Comparison of ENCODE assay signal across 19 cellular contexts in the genomic region with DNA sequence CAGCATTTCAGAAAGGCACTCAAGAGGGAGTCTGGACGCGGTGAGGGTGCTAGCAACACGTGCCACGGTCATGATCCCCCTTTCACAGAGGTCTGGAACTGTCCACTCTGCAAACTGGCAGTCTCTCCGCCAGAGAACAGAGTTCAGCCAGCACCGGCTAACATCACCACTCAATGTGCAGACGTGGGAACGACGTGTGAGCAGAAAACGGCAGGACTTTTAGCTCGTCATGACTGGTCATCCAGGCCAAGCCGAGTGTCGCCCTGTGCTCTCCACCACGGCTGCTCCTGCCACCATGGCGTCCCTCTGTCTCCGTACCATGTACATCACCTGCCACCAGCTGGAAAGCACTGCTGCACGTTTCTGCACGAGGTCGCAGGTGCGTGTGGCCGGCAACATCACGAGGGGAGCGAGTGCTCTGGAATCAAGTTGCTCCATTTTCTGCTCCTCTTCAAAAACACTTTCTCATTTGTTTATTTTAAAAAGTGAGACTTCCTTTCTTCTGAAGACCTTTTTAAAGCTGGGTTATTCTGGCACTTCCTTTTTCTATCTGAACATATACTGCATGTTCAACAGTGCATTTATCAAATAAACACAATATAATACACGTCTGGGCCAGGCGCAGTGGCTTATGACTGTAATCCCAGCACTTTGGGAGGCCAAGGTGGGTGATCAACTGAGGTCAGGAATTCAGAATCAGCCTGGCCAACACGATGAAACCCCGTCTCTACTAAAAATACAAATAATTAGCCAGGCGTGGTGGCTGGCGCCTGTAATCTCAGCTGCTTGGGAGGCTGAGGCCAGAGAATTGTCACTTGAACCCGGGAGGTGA. TPM values are rescaled to one million over a fixed set of nuclear protein-coding genes. Genes with fewer than 3 reads are reported as not detected.
DNase-seq lines count a peak whose midpoint lies in the region; ATAC-seq, FAIRE-seq and TF ChIP-seq lines count a peak whose summit lies in the region.
"Had no signal": no experiment of that assay in that cellular context is flagged by ENCODE, and none has a peak within 500 bp of the region (broad histone marks: within the 10 kb centered on the region; RNA-seq: fewer than 3 reads in every experiment).

No MANE protein-coding gene starts in this region.

- no peaks in the 10 kb centered on the region for H3K9me3 Mint-ChIP-seq in activated CD8-positive, alpha-beta memory T cell treated with anti-CD3 and anti-CD28 coated beads, Interleukin-2, amount 10 ng/mL, durations not matched to agents 7 days and 5 days (ENCODE audit: low read depth)
- H3K9me3 Mint-ChIP-seq in stimulated activated memory B cell treated with anti-CD40 and anti-IgM and Interleukin-4, amounts not matched to agents 10 μg/mL and 1 μg/mL and 100 μg/mL, for 72 hours: no peaks in the 10 kb centered on the region
- H3K9me3 Mint-ChIP-seq: activated CD4-positive, alpha-beta memory T cell treated with anti-CD3 and anti-CD28 coated beads for 36 hours had no signal

- intact Hi-C loops in endothelial cell of umbilical vein (cut with micrococcal nuclease): loop anchor here (2.0 kb wide), 1 partner anchor 27 kb away; the partner anchor contains the start of gene SLC15A4

- H3K9ac ChIP-seq in OCI-LY1 (ENCODE audit: low read length) (no peak overlapping the region; the same call in 1 of the 2 replicates), endothelial cell of umbilical vein (replicated peaks; ENCODE audit: extremely low read depth, insufficient read depth, low read length) (no peak overlapping the region)

- H3K9me2 ChIP-seq in OCI-LY1 (ENCODE audit: low read depth, low read length): no peaks in the 10 kb centered on the region

- no peak overlapping the region for H3K4me3 Mint-ChIP-seq in activated CD8-positive, alpha-beta memory T cell treated with anti-CD3 and anti-CD28 coated beads, Interleukin-2, amount 10 ng/mL, durations not matched to agents 7 days and 5 days
- peak overlapping the region; percentile 51 for H3K4me3 Mint-ChIP-seq in stimulated activated memory B cell treated with anti-CD40 and anti-IgM and Interleukin-4, amounts not matched to agents 10 μg/mL and 1 μg/mL and 100 μg/mL, for 72 hours
- H3K4me3 Mint-ChIP-seq: activated CD4-positive, alpha-beta memory T cell treated with anti-CD3 and anti-CD28 coated beads for 36 hours had no signal

- dilution Hi-C loops in endothelial cell of umbilical vein (cut with MboI; ENCODE audit: extremely low pct_ligation_motif_present, low sequenced_read_pairs): no loop called here

- H3K27ac Mint-ChIP-seq in activated CD8-positive, alpha-beta memory T cell treated with anti-CD3 and anti-CD28 coated beads, Interleukin-2, amount 10 ng/mL, durations not matched to agents 7 days and 5 days: peak overlapping the region; percentile 70
- H3K27ac Mint-ChIP-seq in stimulated activated memory B cell treated with anti-CD40 and anti-IgM and Interleukin-4, amounts not matched to agents 10 μg/mL and 1 μg/mL and 100 μg/mL, for 72 hours: peak overlapping the region; percentile 98
- H3K27ac Mint-ChIP-seq: activated CD4-positive, alpha-beta memory T cell treated with anti-CD3 and anti-CD28 coated beads for 36 hours had no signal

- H3K36me3 Mint-ChIP-seq in activated CD8-positive, alpha-beta memory T cell treated with anti-CD3 and anti-CD28 coated beads, Interleukin-2, amount 10 ng/mL, durations not matched to agents 7 days and 5 days: peaks cover 51% of the 10 kb centered on the region
- H3K36me3 Mint-ChIP-seq in stimulated activated memory B cell treated with anti-CD40 and anti-IgM and Interleukin-4, amounts not matched to agents 10 μg/mL and 1 μg/mL and 100 μg/mL, for 72 hours: peaks cover 94% of the 10 kb centered on the region

- TF ChIP-seq POLR2A in endothelial cell of umbilical vein (IDR thresholded peaks at IDR 0.05; ENCODE audit: low read depth, low read length): no peak

- H3K4me1 ChIP-seq in OCI-LY1 (ENCODE audit: insufficient read depth, low read length, severe bottlenecking) (peaks cover 57% of the 10 kb centered on the region), endothelial cell of umbilical vein (ENCODE audit: control insufficient read depth, extremely low read depth, insufficient read depth, low read length) (peaks cover 47% of the 10 kb centered on the region)

- POLR2A ChIA-PET in endothelial cell of umbilical vein (lab: Charles Lee): no interaction called here

- H3K27ac ChIP-seq in OCI-LY1 (ENCODE audit: low read depth, low read length, poor library complexity, severe bottlenecking) (peak overlapping the region; percentile 92), endothelial cell of umbilical vein (ENCODE audit: insufficient read depth, low read depth, low read length) (no peak overlapping the region)

- no TSS peak for BruUV-seq in endothelial cell of umbilical vein (replicated peaks; lab: Mats Ljungman, UMichigan)

- no peaks in the 10 kb centered on the region for H3K27me3 Mint-ChIP-seq in activated CD8-positive, alpha-beta memory T cell treated with anti-CD3 and anti-CD28 coated beads, Interleukin-2, amount 10 ng/mL, durations not matched to agents 7 days and 5 days
- H3K27me3 Mint-ChIP-seq in stimulated activated memory B cell treated with anti-CD40 and anti-IgM and Interleukin-4, amounts not matched to agents 10 μg/mL and 1 μg/mL and 100 μg/mL, for 72 hours: no peaks in the 10 kb centered on the region
- H3K27me3 Mint-ChIP-seq: activated CD4-positive, alpha-beta memory T cell treated with anti-CD3 and anti-CD28 coated beads for 36 hours had no signal

- no peaks in the 10 kb centered on the region; the same call in 1 of the 2 replicates for H3F3A ChIP-seq in OCI-LY1 (ENCODE audit: insufficient read depth, low read length)

- no peak for ATAC-seq in activated CD8-positive, alpha-beta memory T cell treated with anti-CD3 and anti-CD28 coated beads, Interleukin-2, amount 10 ng/mL, durations not matched to agents 7 days and 5 days
- ATAC-seq in stimulated activated memory B cell treated with anti-CD40 and anti-IgM and Interleukin-4, amounts not matched to agents 10 μg/mL and 1 μg/mL and 100 μg/mL, for 72 hours: peak; percentile 59
- no peak for ATAC-seq in HG03469 (IDR thresholded peaks at IDR 0.05; ENCODE audit: unreplicated experiment)

- TF ChIP-seq CTCF in OCI-LY1 (IDR thresholded peaks at IDR 0.05; ENCODE audit: low read length) (no peak), endothelial cell of umbilical vein (IDR thresholded peaks at IDR 0.05; ENCODE audit: extremely low read depth in 1 of 2, insufficient read depth in 1 of 2, low read depth in 1 of 2, low read length in 2 of 2) (no peak)

- H3K36me3 ChIP-seq in OCI-LY1 (ENCODE audit: insufficient read depth, low read length) (peaks cover 84% of the 10 kb centered on the region), endothelial cell of umbilical vein (ENCODE audit: control insufficient read depth in 2 of 2, extremely low read depth in 1 of 2, insufficient read depth in 2 of 2, low read length in 2 of 2) (peaks cover 8 to 16% of the 10 kb centered on the region in 2 experiments)

- H3K4me3 ChIP-seq in OCI-LY1 (ENCODE audit: low read depth, low read length, poor library complexity, severe bottlenecking) (no peak overlapping the region), endothelial cell of umbilical vein (replicated peaks in 1 of 3; ENCODE audit: insufficient read depth in 1 of 3, low read depth in 1 of 3, low read length in 3 of 3) (no peak overlapping the region)

- H3K79me2 ChIP-seq in OCI-LY1 (ENCODE audit: insufficient read depth, low read length): no peaks in the 10 kb centered on the region
- H3K79me2 ChIP-seq in endothelial cell of umbilical vein (ENCODE audit: control insufficient read depth, insufficient read depth, low read length): peaks cover 3% of the 10 kb centered on the region

- CTCF ChIA-PET in activated CD8-positive, alpha-beta memory T cell treated with anti-CD3 and anti-CD28 coated beads, Interleukin-2, amount 10 ng/mL, durations not matched to agents 7 days and 5 days (lab: Charles Lee): interaction anchor here (1.0 to 1.3 kb wide), 2 partner anchors 9 to 14 kb away, joined by 3 read pairs; no protein-coding TSS in a partner anchor
- CTCF ChIA-PET in endothelial cell of umbilical vein (lab: Charles Lee): no interaction called here

- H3K27me3 ChIP-seq in OCI-LY1 (ENCODE audit: insufficient read depth, low read length) (no peaks in the 10 kb centered on the region), endothelial cell of umbilical vein (ENCODE audit: control insufficient read depth in 2 of 2, insufficient read depth in 2 of 2, low read length in 2 of 2) (no peaks in the 10 kb centered on the region)

- H2AFZ ChIP-seq in OCI-LY1 (ENCODE audit: low read length) (no peak overlapping the region), endothelial cell of umbilical vein (ENCODE audit: low read depth, low read length) (no peak overlapping the region)

- H4K20me1 ChIP-seq in OCI-LY1 (ENCODE audit: insufficient read depth, low read length) (no peaks in the 10 kb centered on the region), endothelial cell of umbilical vein (replicated peaks; ENCODE audit: control insufficient read depth, extremely low read depth, insufficient read depth, low read length) (no peaks in the 10 kb centered on the region)

- H3K4me2 ChIP-seq in OCI-LY1 (ENCODE audit: low read length) (peak overlapping the region; percentile 44; the same call in 1 of the 2 replicates), endothelial cell of umbilical vein (ENCODE audit: insufficient read depth, low read length) (no peak overlapping the region)

- H3K9me3 ChIP-seq in OCI-LY1 (ENCODE audit: low read length): no peaks in the 10 kb centered on the region
- H3K9me3 ChIP-seq in endothelial cell of umbilical vein (replicated peaks; ENCODE audit: control insufficient read depth, insufficient read depth, low read length): no peaks in the 10 kb centered on the region

- no peaks in the 10 kb centered on the region for H3K9me1 ChIP-seq in endothelial cell of umbilical vein (replicated peaks; ENCODE audit: control insufficient read depth, extremely low read depth, insufficient read depth, low read length)

- peaks cover 52% of the 10 kb centered on the region for H3K4me1 Mint-ChIP-seq in activated CD8-positive, alpha-beta memory T cell treated with anti-CD3 and anti-CD28 coated beads, Interleukin-2, amount 10 ng/mL, durations not matched to agents 7 days and 5 days
- peaks cover 93% of the 10 kb centered on the region for H3K4me1 Mint-ChIP-seq in stimulated activated memory B cell treated with anti-CD40 and anti-IgM and Interleukin-4, amounts not matched to agents 10 μg/mL and 1 μg/mL and 100 μg/mL, for 72 hours

- no peak for FAIRE-seq in endothelial cell of umbilical vein (lab: Jason Lieb, UNC)
- FAIRE-seq: astrocyte, H54 had no signal

- no peak for DNase-seq in activated CD8-positive, alpha-beta memory T cell treated with anti-CD3 and anti-CD28 coated beads, Interleukin-2, amount 10 ng/mL, durations not matched to agents 7 days and 5 days
- DNase-seq in activated CD8-positive, alpha-beta memory T cell treated with anti-CD3 and anti-CD28 coated beads, Interleukin-2, amount 50 U/mL, for 4 hours: no peak
- DNase-seq in endothelial cell of umbilical vein (ENCODE audit: low read depth, low spot score) (peak; percentile 24), midbrain (lab: John Stamatoyannopoulos, UW) (no peak), NCI-H2227 (lab: John Stamatoyannopoulos, UW; ENCODE audit: unreplicated experiment) (no peak)
- DNase-seq: activated CD4-positive, alpha-beta memory T cell treated with anti-CD3 and anti-CD28 coated beads for 36 hours; activated effector memory CD4-positive, alpha-beta T cell treated with Interleukin-2 at 50 U/mL for 16 hours; cortex of kidney; EL; erythroblast; NCI-H774; nucleus accumbens; Right ventricle myocardium superior; stimulated activated naive CD4-positive, alpha-beta T cell had no signal

RNA-seq across cellular contexts. Expression of gene SLC15A4, which starts 28.0 kb away (rescaled TPM):
- total RNA-seq in activated CD8-positive, alpha-beta memory T cell treated with anti-CD3 and anti-CD28 coated beads, Interleukin-2, amount 10 ng/mL, durations not matched to agents 7 days and 5 days: 10 to 100 TPM; 23.0 to 26.0 TPM
- total RNA-seq in endothelial cell of umbilical vein: 24.5 and 24.6 TPM in 2 replicates
- 19.6 and 20.9 TPM in 2 replicates for polyA plus RNA-seq in endothelial cell of umbilical vein
- polyA plus RNA-seq in endothelial cell of umbilical vein (2011; cell fraction: cytosol; rRNA removed): 11.8 and 13.1 TPM in 2 replicates
- polyA plus RNA-seq in endothelial cell of umbilical vein (2011; cell fraction: nucleus; rRNA removed): 33.3 and 33.9 TPM in 2 replicates
- 17.5 and 17.6 TPM in 2 replicates for polyA plus RNA-seq in endothelial cell of umbilical vein (2012)
- 50.0 and 54.9 TPM in 2 replicates for polyA minus RNA-seq in endothelial cell of umbilical vein
- polyA minus RNA-seq in endothelial cell of umbilical vein (2011; cell fraction: cytosol; rRNA and poly(A)+ RNA removed): 21.1 TPM
- polyA minus RNA-seq in endothelial cell of umbilical vein (2011; cell fraction: nucleus; rRNA and poly(A)+ RNA removed): 37.5 and 38.3 TPM in 2 replicates

RNA-seq across cellular contexts. Expression of gene GLT1D1, which starts 57.5 kb away (rescaled TPM):
- under 1 TPM; 0.12 to 0.70 TPM for total RNA-seq in activated CD8-positive, alpha-beta memory T cell treated with anti-CD3 and anti-CD28 coated beads, Interleukin-2, amount 10 ng/mL, durations not matched to agents 7 days and 5 days
- total RNA-seq in endothelial cell of umbilical vein: not detected in 2 replicates
- not detected in 2 replicates for polyA plus RNA-seq in endothelial cell of umbilical vein
- polyA plus RNA-seq in endothelial cell of umbilical vein (2011; cell fraction: cytosol; rRNA removed): not detected in 2 replicates
- not detected in 2 replicates for polyA plus RNA-seq in endothelial cell of umbilical vein (2011; cell fraction: nucleus; rRNA removed)
- not detected in 2 replicates for polyA plus RNA-seq in endothelial cell of umbilical vein (2012)
- not detected in 2 replicates for polyA minus RNA-seq in endothelial cell of umbilical vein
- not detected for polyA minus RNA-seq in endothelial cell of umbilical vein (2011; cell fraction: cytosol; rRNA and poly(A)+ RNA removed)
- not detected in 2 replicates for polyA minus RNA-seq in endothelial cell of umbilical vein (2011; cell fraction: nucleus; rRNA and poly(A)+ RNA removed)
- total RNA-seq: activated CD4-positive, alpha-beta memory T cell treated with anti-CD3 and anti-CD28 coated beads for 36 hours had no signal
